In the genomic region with DNA sequence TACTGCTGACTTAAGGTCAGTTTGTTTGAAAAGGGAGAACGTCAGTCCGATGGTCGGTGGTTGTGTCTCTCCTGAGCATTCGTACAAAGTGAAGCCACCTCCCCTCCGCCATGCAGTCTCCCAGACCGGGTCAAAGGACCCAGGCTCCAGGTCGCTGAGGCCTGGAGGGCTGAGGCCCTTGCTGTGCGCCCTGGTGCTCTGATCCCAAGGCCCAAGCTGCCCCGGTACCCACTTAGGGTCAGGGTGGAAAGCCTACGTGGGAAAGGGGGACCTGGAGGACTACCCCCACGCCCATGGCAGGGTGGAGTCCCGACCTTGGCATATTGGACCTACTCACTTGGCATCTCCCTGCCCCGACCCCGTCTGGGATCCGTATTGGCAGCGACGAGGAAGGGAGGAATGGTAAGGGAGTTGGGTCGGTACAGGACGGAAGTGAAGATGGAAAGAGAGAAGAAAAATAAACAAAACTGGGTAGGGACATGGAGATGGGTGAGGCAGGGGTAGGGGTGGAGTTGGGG, we compare ENCODE assay signal across 28 cellular contexts. TPM values are rescaled to one million over a fixed set of nuclear protein-coding genes. Genes with fewer than 3 reads are reported as not detected.
DNase-seq lines count a peak whose midpoint lies in the region; ATAC-seq and TF ChIP-seq lines count a peak whose summit lies in the region.
"Had no signal": no experiment of that assay in that cellular context is flagged by ENCODE, and none has a peak within 500 bp of the region (broad histone marks: within the 10 kb centered on the region; RNA-seq: fewer than 3 reads in every experiment).

No MANE protein-coding gene starts in this region.

- peak overlapping the region; percentile 87 for H3K4me3 ChIP-seq in NB4 (ENCODE audit: low read depth, low read length)
- H3K4me3 ChIP-seq in iPS-18c (ENCODE audit: insufficient read depth, low read depth, low read length) = peak overlapping the region; percentile 34; the same call in 1 of the 2 replicates
- H3K4me3 ChIP-seq in sigmoid colon = no peak overlapping the region
- H3K4me3 ChIP-seq in psoas muscle = no peak overlapping the region
- H3K4me3 ChIP-seq: BLaER1 treated with 17β-estradiol and CSF1 and Interleukin-3, amounts not matched to agents 10 nM and 100 nM; K562 had no signal

- peaks cover 2% of the 10 kb centered on the region for H3K36me3 Mint-ChIP-seq in T-helper 2 cell treated with Interferon-gamma antibody and Interleukin-4, amounts not matched to agents 5 μg/mL and 100 μg/mL, for 36 hours (ENCODE audit: low read depth)

- H3K36me3 ChIP-seq in sigmoid colon (no peaks in the 10 kb centered on the region), psoas muscle (ENCODE audit: insufficient read depth in 1 of 2, low read depth in 1 of 2) (no peaks in the 10 kb centered on the region)
- H3K36me3 ChIP-seq: BLaER1 treated with 17β-estradiol and CSF1 and Interleukin-3, amounts not matched to agents 10 nM and 100 nM; breast epithelium; transverse colon had no signal

- ATAC-seq in psoas muscle = no peak
- ATAC-seq: activated naive CD8-positive, alpha-beta T cell treated with anti-CD3 and anti-CD28 coated beads, Interleukin-2, amount 50 U/mL, for 24 hours; activated T-helper 17 cell treated with anti-CD3 and anti-CD28 coated beads, Interleukin-2, amount 50 U/mL, for 72 hours; foreskin keratinocyte; K562; PC-3; right cardiac atrium had no signal

- intact Hi-C loops in sigmoid colon (cut with DNase I) (no loop called here), psoas muscle (cut with DNase I) (no loop called here)

- H3K27ac Mint-ChIP-seq in T-helper 2 cell treated with Interferon-gamma antibody and Interleukin-4, amounts not matched to agents 5 μg/mL and 100 μg/mL, for 36 hours = peak overlapping the region; percentile 57
- H3K27ac Mint-ChIP-seq: activated B cell treated with CpG ODN at 0.5 μM for 24 hours; activated naive CD8-positive, alpha-beta T cell treated with anti-CD3 and anti-CD28 coated beads, Interleukin-2, amount 50 U/mL, for 24 hours; activated T-helper 17 cell treated with anti-CD3 and anti-CD28 coated beads, Interleukin-2, amount 50 U/mL, for 72 hours; HFFc6; T-helper 1 cell treated with Interleukin-12 subunit alpha and Interleukin-12 subunit beta and Interleukin-4 antibody, amounts not matched to agents 30 μg/mL and 1 μg/mL, for 36 hours had no signal

- peaks cover 77 to 100% (median 98%) of the 10 kb centered on the region in 3 donors for H3K27me3 ChIP-seq in sigmoid colon
- peaks cover 0 to 100% (median 55%) of the 10 kb centered on the region in 3 donors for H3K27me3 ChIP-seq in psoas muscle (ENCODE audit: insufficient read depth in 3 of 3, low read length in 2 of 3)

- peak overlapping the region; percentile 32 for H3K4me3 Mint-ChIP-seq in T-helper 2 cell treated with Interferon-gamma antibody and Interleukin-4, amounts not matched to agents 5 μg/mL and 100 μg/mL, for 36 hours
- H3K4me3 Mint-ChIP-seq: activated B cell treated with CpG ODN at 0.5 μM for 24 hours; activated naive CD8-positive, alpha-beta T cell treated with anti-CD3 and anti-CD28 coated beads, Interleukin-2, amount 50 U/mL, for 24 hours; activated T-helper 17 cell treated with anti-CD3 and anti-CD28 coated beads, Interleukin-2, amount 50 U/mL, for 72 hours; HFFc6; T-helper 1 cell treated with Interleukin-12 subunit alpha and Interleukin-12 subunit beta and Interleukin-4 antibody, amounts not matched to agents 30 μg/mL and 1 μg/mL, for 36 hours had no signal

- no peak for TF ChIP-seq EP300 in sigmoid colon (IDR thresholded peaks at IDR 0.05)

- H3K4me1 Mint-ChIP-seq in T-helper 2 cell treated with Interferon-gamma antibody and Interleukin-4, amounts not matched to agents 5 μg/mL and 100 μg/mL, for 36 hours (ENCODE audit: low read depth) = peaks cover 12% of the 10 kb centered on the region

- no peaks in the 10 kb centered on the region for H3K9me3 Mint-ChIP-seq in T-helper 2 cell treated with Interferon-gamma antibody and Interleukin-4, amounts not matched to agents 5 μg/mL and 100 μg/mL, for 36 hours
- H3K9me3 Mint-ChIP-seq: activated B cell treated with CpG ODN at 0.5 μM for 24 hours; activated naive CD8-positive, alpha-beta T cell treated with anti-CD3 and anti-CD28 coated beads, Interleukin-2, amount 50 U/mL, for 24 hours; activated T-helper 17 cell treated with anti-CD3 and anti-CD28 coated beads, Interleukin-2, amount 50 U/mL, for 72 hours; HFFc6; T-helper 1 cell treated with Interleukin-12 subunit alpha and Interleukin-12 subunit beta and Interleukin-4 antibody, amounts not matched to agents 30 μg/mL and 1 μg/mL, for 36 hours had no signal

- H3K27me3 Mint-ChIP-seq in T-helper 2 cell treated with Interferon-gamma antibody and Interleukin-4, amounts not matched to agents 5 μg/mL and 100 μg/mL, for 36 hours (ENCODE audit: low read depth) = peaks cover 80% of the 10 kb centered on the region

- DNase-seq in T-helper 2 cell treated with Interferon-gamma antibody and Interleukin-4, amounts not matched to agents 5 μg/mL and 100 μg/mL, for 36 hours (ENCODE audit: low spot score) = no peak
- DNase-seq in T-helper 2 cell (no peak), NB4 (ENCODE audit: low read depth) (no peak), sigmoid colon (peak; percentile 33), psoas muscle (no peak), NCI-H1436 (lab: John Stamatoyannopoulos, UW) (no peak), epidermal melanocyte (ENCODE audit: insufficient read length, low spot score) (no peak)
- DNase-seq: activated B cell treated with CpG ODN at 0.5 μM for 24 hours; activated naive CD8-positive, alpha-beta T cell treated with anti-CD3 and anti-CD28 coated beads, Interleukin-2, amount 50 U/mL, for 24 hours; foreskin keratinocyte; GDM1; HFFc6; midbrain; NCI-H1930; PC-3; right cardiac atrium; SHP77 treated with DMSO at 0.1 percent for 48 hours; stimulated activated naive CD4-positive, alpha-beta T cell treated with Interleukin-2 at 50 U/mL for 16 hours; transverse colon had no signal

- WGBS in sigmoid colon, 2 donors = 8 to 9% methylated on average over 19 of the region's 19 CpGs
- 13 to 15% (median 14%) methylated on average over 19 of the region's 19 CpGs for WGBS in psoas muscle, 3 donors

- TF ChIP-seq POLR2A in NB4 (IDR thresholded peaks at IDR 0.05; ENCODE audit: extremely low read depth, insufficient read length) = no peak
- no peak for TF ChIP-seq POLR2A in sigmoid colon (IDR thresholded peaks at IDR 0.05)

- peaks cover 0 to 69% (median 48%) of the 10 kb centered on the region in 4 donors for H3K4me1 ChIP-seq in sigmoid colon
- H3K4me1 ChIP-seq in psoas muscle = peaks cover 17% of the 10 kb centered on the region
- H3K4me1 ChIP-seq: foreskin keratinocyte had no signal

- H3K27ac ChIP-seq in sigmoid colon (no peak overlapping the region), psoas muscle (no peak overlapping the region)
- H3K27ac ChIP-seq: BLaER1 treated with 17β-estradiol and CSF1 and Interleukin-3, amounts not matched to agents 10 nM and 100 nM; breast epithelium; epithelial cell of prostate; foreskin keratinocyte; transverse colon had no signal

- no peak for TF ChIP-seq CTCF in NB4 (IDR thresholded peaks at IDR 0.05; ENCODE audit: low read depth, low read length)
- no peak for TF ChIP-seq CTCF in sigmoid colon (IDR thresholded peaks at IDR 0.05)
- TF ChIP-seq CTCF in psoas muscle (IDR thresholded peaks at IDR 0.05) = no peak

- peaks cover 3% of the 10 kb centered on the region for H3K9me3 ChIP-seq in iPS-18c (ENCODE audit: control insufficient read depth, insufficient read depth, low read length)
- no peaks in the 10 kb centered on the region for H3K9me3 ChIP-seq in sigmoid colon
- H3K9me3 ChIP-seq in psoas muscle = no peaks in the 10 kb centered on the region
- H3K9me3 ChIP-seq: breast epithelium, transverse colon had no signal

RNA-seq across cellular contexts. Expression of gene SIX3, which starts 8.0 kb away (rescaled TPM):
- total RNA-seq in sigmoid colon = not detected
- polyA plus RNA-seq in sigmoid colon = not detected
- total RNA-seq in psoas muscle = under 1 TPM in 1 of 4 donors, not detected in 3; 0.20 TPM
- polyA plus RNA-seq in psoas muscle = under 1 TPM in 1 of 3 donors, not detected in 2; 0.01 TPM
- total RNA-seq: A172; activated B cell treated with CpG ODN at 0.5 μM for 24 hours; activated T-helper 17 cell treated with anti-CD3 and anti-CD28 coated beads, Interleukin-2, amount 50 U/mL, for 72 hours; breast epithelium; foreskin keratinocyte; HFFc6; K562; left lobe of liver; right cardiac atrium; transverse colon had no signal
- polyA plus RNA-seq: foreskin keratinocyte, K562, right cardiac atrium had no signal

Comparison
In these comparisons a context has a peak if more than half of its experiments do, and no peak if none do; other contexts are left out.
1. H3K4me3 ChIP-seq: peak in NB4 (single experiment) and iPS-18c (single experiment); none in sigmoid colon (0 of 4) and psoas muscle (single experiment).